ENCODE assay signal across 8 cellular contexts in the genomic region with DNA sequence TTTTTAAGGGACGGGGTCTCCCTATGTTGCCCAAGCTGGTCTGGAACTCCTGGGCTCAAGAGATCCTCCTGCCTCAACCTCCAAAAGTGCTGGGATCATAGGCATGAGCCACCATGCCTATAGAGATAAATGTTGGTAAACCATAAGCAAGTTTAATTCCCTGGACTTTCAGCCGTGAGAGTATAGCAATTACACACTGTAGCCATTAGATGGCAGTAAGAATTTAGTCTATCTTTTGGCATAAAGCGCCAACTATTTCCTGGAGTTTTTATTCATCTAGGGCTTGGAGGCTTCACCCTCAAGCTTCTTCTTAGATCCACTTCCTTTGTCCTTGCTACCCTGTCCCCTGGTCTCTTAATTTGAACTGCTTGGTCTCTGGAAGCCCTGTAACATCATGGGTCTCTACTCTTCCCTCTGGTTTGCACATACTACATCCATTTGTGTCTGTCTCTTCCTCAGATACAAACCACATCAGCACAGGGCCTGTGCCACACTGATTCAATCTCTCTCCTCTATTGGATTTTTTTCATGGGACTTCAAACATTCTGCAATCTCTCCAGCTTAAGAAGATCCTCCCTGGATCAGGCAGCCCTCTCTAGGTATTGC.
DNase-seq lines count a peak whose midpoint lies in the region; ATAC-seq and TF ChIP-seq lines count a peak whose summit lies in the region.

No MANE protein-coding gene starts in this region.

- H3K27me3 ChIP-seq in WERI-Rb-1 (ENCODE audit: insufficient read depth, low read depth, severe bottlenecking): no peaks in the 10 kb centered on the region

- peak; percentile 55; the same call in 1 of the 2 replicates for TF ChIP-seq CTCF in WERI-Rb-1 (IDR thresholded peaks at IDR 0.05; ENCODE audit: low read depth, low read length)
- TF ChIP-seq CTCF in retinal pigment epithelial cell (conservative IDR thresholded peaks at IDR 0.05; ENCODE audit: low read depth, low read length): peak; percentile 72

- no peaks in the 10 kb centered on the region for H3K9me3 ChIP-seq in WERI-Rb-1 (ENCODE audit: severe bottlenecking)

- H3K4me3 ChIP-seq in WERI-Rb-1 (ENCODE audit: low read depth, low read length) (no peak overlapping the region), retinal pigment epithelial cell (ENCODE audit: low read length) (no peak overlapping the region)

- no peaks in the 10 kb centered on the region for H3K36me3 ChIP-seq in WERI-Rb-1

- DNase-seq in CD1c-positive myeloid dendritic cell (ENCODE audit: extremely low spot score) (peak; percentile 52), NCI-H2029 treated with DMSO at 0.1 percent for 48 hours (lab: John Stamatoyannopoulos, UW) (peak; percentile 5), WERI-Rb-1 (no peak), glomerular visceral epithelial cell (ENCODE audit: extremely low spot score) (peak; percentile 56), retinal pigment epithelial cell (ENCODE audit: low read depth) (no peak)
- no peak for DNase-seq in NK-92 treated with Interleukin-12 subunit alpha and Interleukin-12 subunit beta, amount 100 ng/mL, for 24 hours (lab: John Stamatoyannopoulos, UW)

- ATAC-seq in GM18517 (IDR thresholded peaks at IDR 0.05; ENCODE audit: unreplicated experiment) (peak; percentile 53), HG02938 (IDR thresholded peaks at IDR 0.05; ENCODE audit: unreplicated experiment) (peak; percentile 58)

- peak overlapping the region; percentile 14; the same call in 1 of the 2 replicates for H3K27ac ChIP-seq in WERI-Rb-1

Comparison
In these comparisons a context has a peak if more than half of its experiments do, and no peak if none do; other contexts are left out.
1. DNase-seq: peak in CD1c-positive myeloid dendritic cell (single experiment), NCI-H2029 treated with DMSO at 0.1 percent for 48 hours (single experiment) and glomerular visceral epithelial cell (single experiment); none in WERI-Rb-1 (single experiment), retinal pigment epithelial cell (single experiment) and NK-92 treated with Interleukin-12 subunit alpha and Interleukin-12 subunit beta, amount 100 ng/mL, for 24 hours (single experiment).